In genomic region chr3:72960812-72961518, GRCh38 we compare ENCODE assay signal across 9 cellular contexts. TPM values are rescaled to one million over a fixed set of nuclear protein-coding genes. Genes with fewer than 3 reads are reported as not detected.
DNase-seq lines count a peak whose midpoint lies in the region; ATAC-seq, FAIRE-seq and TF ChIP-seq lines count a peak whose summit lies in the region.
"Had no signal": no experiment of that assay in that cellular context is flagged by ENCODE, and none has a peak within 500 bp of the region (broad histone marks: within the 10 kb centered on the region; RNA-seq: fewer than 3 reads in every experiment).

No MANE protein-coding gene starts in this region.

- H4K20me1 ChIP-seq in K562 (replicated peaks; ENCODE audit: control insufficient read depth, insufficient read depth, low read length), result no peaks in the 10 kb centered on the region

- no peak overlapping the region for H2AFZ ChIP-seq in K562 (ENCODE audit: low read depth, low read length)

- H3K4me1 ChIP-seq in K562 (replicated peaks in 1 of 2; ENCODE audit: control insufficient read depth in 2 of 2, insufficient read depth in 2 of 2, low read length in 2 of 2), result no peaks in the 10 kb centered on the region
- H3K4me1 ChIP-seq in A673 (ENCODE audit: insufficient read depth, low read length, poor library complexity, severe bottlenecking), result no peaks in the 10 kb centered on the region

- TF ChIP-seq RAD21 in K562 (CRISPR knock-in tag; conservative IDR thresholded peaks at IDR 0.05 in 1 of 2, IDR thresholded peaks at IDR 0.05 in 1 of 2), result no peak

- no peak overlapping the region for H3K9ac ChIP-seq in K562 (ENCODE audit: insufficient read depth in 1 of 2, low read depth in 2 of 2, low read length in 2 of 2)

- CTCF ChIA-PET in K562 (lab: Yijun Ruan, JAX; ENCODE audit: low intra/inter-chr PET ratio), result no interaction called here
- CTCF ChIA-PET in A673 (lab: Charles Lee), result no interaction called here

- FAIRE-seq in K562 (lab: Jason Lieb, UNC), result no peak

- H3K4me3 ChIP-seq in K562 (no peak overlapping the region), A673 (ENCODE audit: low read depth, low read length, poor library complexity, severe bottlenecking) (no peak overlapping the region)

- H3K27me3 ChIP-seq in K562 (ENCODE audit: control insufficient read depth in 2 of 2, insufficient read depth in 2 of 2, low read length in 2 of 2), result no peaks in the 10 kb centered on the region
- no peaks in the 10 kb centered on the region for H3K27me3 ChIP-seq in A673 (replicated peaks; ENCODE audit: insufficient read depth, low read depth, low read length, poor library complexity)

- no peak for TF ChIP-seq POLR2A in K562 (conservative IDR thresholded peaks at IDR 0.05)

- ATAC-seq in K562, result peak; percentile 49; the same call in 1 of the 3 replicates

- in situ Hi-C loops in K562 (cut with MboI), result no loop called here

- H3K4me2 ChIP-seq in K562 (ENCODE audit: insufficient read depth, low read length), result no peak overlapping the region

- no peaks in the 10 kb centered on the region for H3K79me2 ChIP-seq in K562 (ENCODE audit: control insufficient read depth, insufficient read depth, low read length)

- H3K9me1 ChIP-seq in K562 (ENCODE audit: control insufficient read depth, insufficient read depth, low read length), result no peaks in the 10 kb centered on the region

- intact Hi-C loops in K562 (cut with micrococcal nuclease) (no loop called here), A673 (cut with micrococcal nuclease; ENCODE audit: unreplicated experiment) (no loop called here)

- TF ChIP-seq CTCF in K562 (IDR thresholded peaks at IDR 0.05 in 2 of 3, conservative IDR thresholded peaks at IDR 0.05 in 1 of 3; ENCODE audit: insufficient read depth in 2 of 3, low read depth in 1 of 3, low read length in 3 of 3) (no peak), A673 (conservative IDR thresholded peaks at IDR 0.05; ENCODE audit: low read depth, low read length) (no peak)

- H3K27ac ChIP-seq in K562 (ENCODE audit: extremely low read depth, low read depth, low read length) (no peak overlapping the region), A673 (ENCODE audit: low read depth, low read length, poor library complexity, severe bottlenecking) (no peak overlapping the region)

- H3K9me3 ChIP-seq in K562 (replicated peaks; ENCODE audit: control insufficient read depth, insufficient read depth, low read depth, low read length) (no peaks in the 10 kb centered on the region), A673 (ENCODE audit: low read depth, low read length, poor library complexity, severe bottlenecking) (no peaks in the 10 kb centered on the region)

- BruUV-seq in K562 (replicated peaks; lab: Mats Ljungman, UMichigan), result no TSS peak
- BruUV-seq in A673 (replicated peaks; lab: Mats Ljungman, UMichigan), result no TSS peak

- H3K36me3 ChIP-seq in K562 (ENCODE audit: control insufficient read depth, insufficient read depth, low read length) (no peaks in the 10 kb centered on the region), A673 (ENCODE audit: insufficient read depth, low read length, poor library complexity, severe bottlenecking) (no peaks in the 10 kb centered on the region)

- no peak for TF ChIP-seq EP300 in K562 (IDR thresholded peaks at IDR 0.05; ENCODE audit: low read length)

- 37% methylated on average over 6 of the region's 7 CpGs for WGBS in K562 (ENCODE audit: insufficient coverage, low coverage, missing lambda C conversion rate)

- POLR2A ChIA-PET in K562 (lab: Yijun Ruan, JAX), result no interaction called here
- POLR2A ChIA-PET in A673 (lab: Charles Lee; ENCODE audit: low non-redundant PET), result no interaction called here

- DNase-seq in stimulated activated CD4-positive, alpha-beta T cell treated with anti-CD3 and anti-CD28 coated beads, Interleukin-2, amount 100 ng/mL, for 48 hours, result peak; percentile 6 to 21
- DNase-seq in stimulated activated CD4-positive, alpha-beta T cell treated with anti-CD3 and anti-CD28 coated beads, Interleukin-4, amount 100 ng/mL, for 4 hours, result no peak
- DNase-seq in K562 (ENCODE audit: extremely low read depth in 1 of 4, low spot score in 3 of 4) (peak in 1 of 4 experiments; percentile 12), left kidney (ENCODE audit: low read depth, low spot score) (peak; percentile 22), ureter (ENCODE audit: low spot score) (peak; percentile 52), A673 (ENCODE audit: low spot score) (no peak)
- DNase-seq in NK-92 treated with Interleukin-12 subunit alpha and Interleukin-12 subunit beta, amount 100 ng/mL, for 24 hours (lab: John Stamatoyannopoulos, UW), result no peak
- DNase-seq in activated CD4-positive, CD25-positive, alpha-beta regulatory T cell treated with anti-CD3 and anti-CD28 coated beads, Interleukin-2, amount 50 U/mL, for 72 hours, result no peak
- DNase-seq: Kasumi-1 had no signal

TF ChIP-seq in K562, 482 proteins besides CTCF, POLR2A, EP300 and RAD21 (continues in another document):
- TF ChIP-seq CEBPG (CRISPR knock-in tag; IDR thresholded peaks at IDR 0.05) (no peak), CEBPG (tag; conservative IDR thresholded peaks at IDR 0.05 in 1 of 2, IDR thresholded peaks at IDR 0.05 in 1 of 2) (peak; percentile 46 to 67; a peak in 3 of 4 replicates), CBX8 (IDR thresholded peaks at IDR 0.05; ENCODE audit: borderline replicate concordance, extremely low read depth, low read depth, low read length, poor library complexity, severe bottlenecking) (no peak)

RNA-seq across cellular contexts. Expression of gene PPP4R2, which starts 35.6 kb away (rescaled TPM):
- total RNA-seq in K562 (2011; cell fraction: chromatin; rRNA removed; ENCODE audit: low replicate concordance), result 13.1 and 47.8 TPM in 2 replicates
- 9.3 TPM in 2 replicates for total RNA-seq in K562 (2011; cell fraction: nucleolus; rRNA removed)
- total RNA-seq in K562 (2011; cell fraction: nucleoplasm; rRNA removed), result 21.8 and 28.9 TPM in 2 replicates
- total RNA-seq in K562 (2014; rRNA removed) (26.9 and 31.6 TPM in 2 replicates), K562 (2014; rRNA removed; fragmentation: Illumina TruSeq; extraction: Trizol) (46.7 and 57.5 TPM in 2 replicates), K562 (2015; rRNA removed; fragmentation: Illumina TruSeq; extraction: Trizol) (34.9 and 38.7 TPM in 2 replicates), K562 (2021) (43.1 and 49.6 TPM in 2 replicates), ureter (69.4 TPM), A673 (2021) (41.4 and 51.0 TPM in 2 replicates)
- polyA plus RNA-seq in K562 (2011; rRNA removed) (17.0 and 32.1 TPM in 2 replicates), K562 (2014; fragmentation: Illumina TruSeq; extraction: Trizol) (23.2 and 27.4 TPM in 2 replicates), K562 (2014; fragmentation: Nextera tagmentation; extraction: Ambion mirVana) (10 to 100 TPM; 11.0 to 13.8 TPM), K562 (2014; rRNA removed) (19.4 and 20.0 TPM in 2 replicates)
- 2.3 and 5.1 TPM in 2 replicates for polyA plus RNA-seq in K562 (2011; cell fraction: cytosol; rRNA removed)
- 5.0 and 8.1 TPM in 2 replicates for polyA plus RNA-seq in K562 (2011; cell fraction: nucleus; rRNA removed)
- polyA plus RNA-seq in K562 (2012), result 15.2 and 21.6 TPM in 2 replicates
- polyA minus RNA-seq in K562 (2011; rRNA and poly(A)+ RNA removed), result 39.1 and 41.1 TPM in 2 replicates
- 13.3 and 13.9 TPM in 2 replicates for polyA minus RNA-seq in K562 (2011; cell fraction: cytosol; rRNA and poly(A)+ RNA removed)
- 7.9 and 18.3 TPM in 2 replicates for polyA minus RNA-seq in K562 (2011; cell fraction: nucleus; rRNA and poly(A)+ RNA removed)

Comparison
In these comparisons a context has a peak if more than half of its experiments do, and no peak if none do; other contexts are left out.
1. DNase-seq: peak in stimulated activated CD4-positive, alpha-beta T cell treated with anti-CD3 and anti-CD28 coated beads, Interleukin-2, amount 100 ng/mL, for 48 hours (2 of 2), left kidney (single experiment) and ureter (single experiment); none in stimulated activated CD4-positive, alpha-beta T cell treated with anti-CD3 and anti-CD28 coated beads, Interleukin-4, amount 100 ng/mL, for 4 hours (0 of 2), NK-92 treated with Interleukin-12 subunit alpha and Interleukin-12 subunit beta, amount 100 ng/mL, for 24 hours (single experiment), A673 (single experiment) and activated CD4-positive, CD25-positive, alpha-beta regulatory T cell treated with anti-CD3 and anti-CD28 coated beads, Interleukin-2, amount 50 U/mL, for 72 hours (single experiment).